17 cellular contexts compared by ENCODE assay signal in the genomic region with DNA sequence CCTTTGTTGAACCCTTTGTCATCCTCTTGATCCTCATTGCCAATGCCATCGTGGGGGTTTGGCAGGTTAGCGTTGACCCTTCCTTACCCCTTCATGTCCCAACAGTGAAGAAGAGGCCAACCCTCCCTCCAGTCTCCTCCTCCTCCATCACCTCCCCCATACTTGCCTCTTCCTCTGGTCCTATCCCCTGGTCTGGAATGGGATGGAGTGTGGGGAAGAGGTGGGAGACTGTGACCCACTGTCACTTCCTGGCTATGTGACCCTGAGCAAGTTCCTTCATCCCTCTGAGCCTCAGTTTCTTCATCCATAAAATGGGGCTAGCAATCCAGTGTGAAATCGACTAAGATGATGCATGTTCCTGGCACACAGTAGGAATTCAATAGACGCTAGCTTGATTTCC. TPM values are rescaled to one million over a fixed set of nuclear protein-coding genes. Genes with fewer than 3 reads are reported as not detected.
DNase-seq lines count a peak whose midpoint lies in the region; ATAC-seq and TF ChIP-seq lines count a peak whose summit lies in the region.
"Had no signal": no experiment of that assay in that cellular context is flagged by ENCODE, and none has a peak within 500 bp of the region (broad histone marks: within the 10 kb centered on the region; RNA-seq: fewer than 3 reads in every experiment).

No MANE protein-coding gene starts in this region.

- H3K9me3 Mint-ChIP-seq in activated CD4-positive, alpha-beta T cell treated with anti-CD3 and anti-CD28 coated beads for 36 hours (ENCODE audit: low read depth), result no peaks in the 10 kb centered on the region
- no peaks in the 10 kb centered on the region for H3K9me3 Mint-ChIP-seq in central memory CD8-positive, alpha-beta T cell

- H2AFZ ChIP-seq in IMR-90 (replicated peaks; ENCODE audit: low read length, poor library complexity) (peak overlapping the region; percentile 95), neuronal stem cell (ENCODE audit: low read length) (no peak overlapping the region)

- H3K36me3 ChIP-seq in IMR-90 (ENCODE audit: control insufficient read depth, insufficient read depth, low read length), result no peaks in the 10 kb centered on the region
- H3K36me3 ChIP-seq in neuronal stem cell (replicated peaks in 1 of 2; ENCODE audit: control insufficient read depth in 2 of 2, insufficient read depth in 2 of 2, low read length in 2 of 2), result peaks cover 2 to 3% of the 10 kb centered on the region in 2 donors
- H3K36me3 ChIP-seq: neutrophil, upper lobe of left lung had no signal

- TF ChIP-seq RAD21 in IMR-90 (IDR thresholded peaks at IDR 0.05; ENCODE audit: low read length), result no peak

- no peaks in the 10 kb centered on the region for H4K20me1 ChIP-seq in IMR-90 (ENCODE audit: insufficient read depth, low read length)

- H2BK12ac ChIP-seq in neuronal stem cell (ENCODE audit: low read length), result no peak overlapping the region

- H3K4ac ChIP-seq in IMR-90 (ENCODE audit: low read depth, low read length), result no peak overlapping the region
- no peak overlapping the region for H3K4ac ChIP-seq in neuronal stem cell (ENCODE audit: low read length)

- no peak overlapping the region for H2BK120ac ChIP-seq in IMR-90 (ENCODE audit: low read depth, low read length)
- no peak overlapping the region for H2BK120ac ChIP-seq in neuronal stem cell (ENCODE audit: low read depth, low read length)

- H4K91ac ChIP-seq in IMR-90 (ENCODE audit: insufficient read depth, low read depth, low read length) (no peak overlapping the region), neuronal stem cell (ENCODE audit: low read depth, low read length, poor library complexity) (no peak overlapping the region)

- H3K79me1 ChIP-seq in IMR-90 (ENCODE audit: low read depth in 1 of 2, low read length in 2 of 2) (peaks cover 4 to 13% of the 10 kb centered on the region in 2 experiments; a peak in 2 of 4 replicates), neuronal stem cell (ENCODE audit: low read depth, low read length) (peaks cover 3% of the 10 kb centered on the region)

- H3K36me3 Mint-ChIP-seq in activated CD4-positive, alpha-beta T cell treated with anti-CD3 and anti-CD28 coated beads for 36 hours (ENCODE audit: low read depth), result peaks cover 2% of the 10 kb centered on the region
- H3K36me3 Mint-ChIP-seq in central memory CD8-positive, alpha-beta T cell (ENCODE audit: insufficient read depth), result peaks cover 8% of the 10 kb centered on the region

- peak overlapping the region; percentile 42 for H2AK9ac ChIP-seq in IMR-90 (replicated peaks; ENCODE audit: low read depth, low read length, poor library complexity)

- peaks cover 20% of the 10 kb centered on the region for H3K4me1 Mint-ChIP-seq in activated CD4-positive, alpha-beta T cell treated with anti-CD3 and anti-CD28 coated beads for 36 hours
- H3K4me1 Mint-ChIP-seq in central memory CD8-positive, alpha-beta T cell, result peaks cover 14% of the 10 kb centered on the region

- H3K9me3 ChIP-seq in IMR-90 (ENCODE audit: control insufficient read depth, insufficient read depth, low read length) (no peaks in the 10 kb centered on the region), neuronal stem cell (replicated peaks in 1 of 2; ENCODE audit: control insufficient read depth in 2 of 2, insufficient read depth in 1 of 2, low read depth in 1 of 2, low read length in 2 of 2) (no peaks in the 10 kb centered on the region)
- H3K9me3 ChIP-seq: neutrophil, upper lobe of left lung had no signal

- H3K9ac ChIP-seq in IMR-90 (ENCODE audit: low read depth, low read length) (no peak overlapping the region), neuronal stem cell (ENCODE audit: low read depth, low read length, poor library complexity) (no peak overlapping the region)

- H4K8ac ChIP-seq in IMR-90 (ENCODE audit: low read depth in 2 of 2, low read length in 2 of 2) (no peak overlapping the region; a peak in 1 of 4 replicates), neuronal stem cell (ENCODE audit: low read depth, low read length) (no peak overlapping the region)

- ATAC-seq in activated CD4-positive, alpha-beta T cell treated with anti-CD3 and anti-CD28 coated beads for 36 hours, result no peak
- no peak for ATAC-seq in IMR-90 (ENCODE audit: low read depth)
- no peak for ATAC-seq in central memory CD8-positive, alpha-beta T cell (replicated peaks; ENCODE audit: extremely low read depth, poor library complexity, severe bottlenecking)
- no peak for ATAC-seq in HG02610 (IDR thresholded peaks at IDR 0.05; ENCODE audit: unreplicated experiment)

- H3K27ac ChIP-seq in IMR-90 (ENCODE audit: insufficient read depth, low read length), result no peak overlapping the region
- no peak overlapping the region for H3K27ac ChIP-seq in neuronal stem cell (replicated peaks; ENCODE audit: low read length)
- H3K27ac ChIP-seq: HL-60, neutrophil, upper lobe of left lung had no signal

- POLR2A ChIA-PET in activated CD4-positive, alpha-beta T cell treated with anti-CD3 and anti-CD28 coated beads for 36 hours (lab: Charles Lee), result interaction anchor here (1.2 kb wide), 1 partner anchor 18 kb away, joined by 5 read pairs; no protein-coding TSS in a partner anchor
- POLR2A ChIA-PET in IMR-90 (lab: Charles Lee; ENCODE audit: unreplicated experiment), result no interaction called here

- TF ChIP-seq POLR2A in IMR-90 (IDR thresholded peaks at IDR 0.05; ENCODE audit: low read depth, low read length), result no peak

- no peak overlapping the region for H4K5ac ChIP-seq in IMR-90 (ENCODE audit: low read depth, low read length)

- dilution Hi-C loops in IMR-90 (cut with HindIII; ENCODE audit: low sequenced_read_pairs, unreplicated experiment), result no loop called here

- H3K18ac ChIP-seq in IMR-90 (ENCODE audit: low read depth, low read length) (no peak overlapping the region), neuronal stem cell (ENCODE audit: low read length) (peak overlapping the region; percentile 96)

- WGBS in IMR-90 (ENCODE audit: extremely low coverage in 2 of 2, insufficient read length in 1 of 2), 2 experiments, result no CpG with 5 or more reads among the region's 4 CpGs
- WGBS in neuronal stem cell (ENCODE audit: extremely low coverage in 2 of 2, insufficient read length in 2 of 2, insufficient replicate concordance in 1 of 2), 2 donors, result no CpG with 5 or more reads among the region's 4 CpGs

- H2BK5ac ChIP-seq in IMR-90 (ENCODE audit: low read depth, low read length, poor library complexity, severe bottlenecking), result no peak overlapping the region
- no peak overlapping the region for H2BK5ac ChIP-seq in neuronal stem cell (ENCODE audit: low read length)

- H2BK20ac ChIP-seq in IMR-90 (ENCODE audit: low read depth, low read length), result no peak overlapping the region

- CTCF ChIA-PET in activated CD4-positive, alpha-beta T cell treated with anti-CD3 and anti-CD28 coated beads for 36 hours (lab: Charles Lee), result interaction anchor here (0.7 to 3.4 kb wide), 4 partner anchors 34 to 142 kb away, joined by 3 to 23 read pairs (median 4); no protein-coding TSS in a partner anchor
- CTCF ChIA-PET in IMR-90 (lab: Yijun Ruan, JAX), result no interaction called here

- H3K27ac Mint-ChIP-seq in activated CD4-positive, alpha-beta T cell treated with anti-CD3 and anti-CD28 coated beads for 36 hours, result no peak overlapping the region
- no peak overlapping the region for H3K27ac Mint-ChIP-seq in central memory CD8-positive, alpha-beta T cell (ENCODE audit: low read depth)

- H3K4me3 Mint-ChIP-seq in activated CD4-positive, alpha-beta T cell treated with anti-CD3 and anti-CD28 coated beads for 36 hours, result peak overlapping the region; percentile 85
- peak overlapping the region; percentile 84 for H3K4me3 Mint-ChIP-seq in central memory CD8-positive, alpha-beta T cell

- no peak for TF ChIP-seq CTCF in IMR-90 (conservative IDR thresholded peaks at IDR 0.05; ENCODE audit: low read depth, low read length)

- no peak overlapping the region for H3K4me3 ChIP-seq in IMR-90 (ENCODE audit: insufficient read depth, low read depth, low read length)
- H3K4me3 ChIP-seq in neuronal stem cell (ENCODE audit: low read length in 2 of 2), result no peak overlapping the region

- H3K14ac ChIP-seq in IMR-90 (replicated peaks; ENCODE audit: low read depth, low read length) (no peak overlapping the region), neuronal stem cell (ENCODE audit: low read length) (no peak overlapping the region)

- H3K4me1 ChIP-seq in IMR-90 (ENCODE audit: control insufficient read depth, insufficient read depth, low read length), result peaks cover 7% of the 10 kb centered on the region; the same call in 1 of the 2 replicates
- peaks cover 18 to 53% of the 10 kb centered on the region in 2 donors for H3K4me1 ChIP-seq in neuronal stem cell (ENCODE audit: control insufficient read depth in 2 of 2, insufficient read depth in 1 of 2, low read depth in 1 of 2, low read length in 2 of 2)

- H2BK15ac ChIP-seq in IMR-90 (ENCODE audit: low read depth, low read length) (no peak overlapping the region), neuronal stem cell (ENCODE audit: low read length) (no peak overlapping the region)

- no peak for DNase-seq in activated CD4-positive, alpha-beta T cell treated with anti-CD3 and anti-CD28 coated beads for 36 hours
- no peak for DNase-seq in activated CD4-positive, alpha-beta T cell treated with anti-CD3 and anti-CD28 coated beads, Interleukin-2, amount 50 U/mL, for 1 hour
- DNase-seq in IMR-90, result no peak
- DNase-seq in central memory CD8-positive, alpha-beta T cell (ENCODE audit: low spot score in 2 of 2), result no peak
- DNase-seq in neuronal stem cell (ENCODE audit: low spot score), result no peak
- DNase-seq in NCI-H1092 treated with DMSO at 0.1 percent for 48 hours (lab: John Stamatoyannopoulos, UW), result no peak
- DNase-seq in dermis blood vessel endothelial cell, result no peak
- DNase-seq: activated CD8-positive, alpha-beta memory T cell treated with anti-CD3 and anti-CD28 coated beads for 24 hours; NCI-H226; OCI-M1; SW 1271 had no signal

- 0 out of 2 replicates have a peak overlapping the region, but pooled peaks have one; percentile 37 for H2AK5ac ChIP-seq in IMR-90 (ENCODE audit: low read depth, low read length)
- H2AK5ac ChIP-seq in neuronal stem cell (ENCODE audit: low read depth, low read length), result no peak overlapping the region

- H3K9me1 ChIP-seq in IMR-90 (ENCODE audit: insufficient read depth, low read length), result peaks cover 7% of the 10 kb centered on the region; the same call in 1 of the 2 replicates

- in situ Hi-C loops in IMR-90 (cut with MboI; ENCODE audit: low sequenced_read_pairs), result no loop called here

- BruUV-seq in IMR-90 (replicated peaks; lab: Mats Ljungman, UMichigan), result no TSS peak

- H3K23ac ChIP-seq in IMR-90 (ENCODE audit: low read depth, low read length) (no peak overlapping the region), neuronal stem cell (ENCODE audit: low read depth, low read length, poor library complexity) (no peak overlapping the region)

- intact Hi-C loops in activated CD4-positive, alpha-beta T cell treated with anti-CD3 and anti-CD28 coated beads for 36 hours (cut with DNase I, micrococcal nuclease), result loop anchor here in 1 of 2 experiments (1.0 kb wide), 2 partner anchors 35 to 55 kb away; a partner anchor contains a TSS
- intact Hi-C loops in IMR-90 (cut with micrococcal nuclease), result loop anchor here (5.0 kb wide), 1 partner anchor 36 kb away; no protein-coding TSS in a partner anchor

- no peak overlapping the region for H3K4me2 ChIP-seq in IMR-90 (ENCODE audit: low read depth, low read length)
- H3K4me2 ChIP-seq in neuronal stem cell (ENCODE audit: insufficient read depth, low read length, poor library complexity, severe bottlenecking), result no peak overlapping the region

- H3K27me3 ChIP-seq in IMR-90 (ENCODE audit: control insufficient read depth, insufficient read depth, low read length) (no peaks in the 10 kb centered on the region), neuronal stem cell (ENCODE audit: control insufficient read depth in 3 of 3, insufficient read depth in 3 of 3, low read depth in 1 of 3, low read length in 3 of 3) (peaks cover 0 to 4% (median 0%) of the 10 kb centered on the region in 3 experiments)

- H3K27me3 Mint-ChIP-seq in activated CD4-positive, alpha-beta T cell treated with anti-CD3 and anti-CD28 coated beads for 36 hours, result peaks cover 7% of the 10 kb centered on the region
- H3K27me3 Mint-ChIP-seq in central memory CD8-positive, alpha-beta T cell, result no peaks in the 10 kb centered on the region

- H3K56ac ChIP-seq in IMR-90 (ENCODE audit: extremely low read depth, insufficient read depth, low read length), result no peak overlapping the region

RNA-seq across cellular contexts. Expression of a gene that starts 2.7 kb away (rescaled TPM):
- 1 to 10 TPM; 2.8 to 3.4 TPM for total RNA-seq in activated CD4-positive, alpha-beta T cell treated with anti-CD3 and anti-CD28 coated beads for 36 hours
- total RNA-seq in IMR-90 (2012; rRNA removed) (under 0.01 TPM in 1 of 2 replicates, not detected in the other), dermis blood vessel endothelial cell (not detected in 2 replicates)
- 0.56 and 0.63 TPM in 2 replicates for polyA plus RNA-seq in IMR-90 (2012; rRNA removed)
- 0.35 and 0.36 TPM in 2 replicates for polyA plus RNA-seq in IMR-90 (2012; cell fraction: cytosol; rRNA removed)
- polyA plus RNA-seq in IMR-90 (2012; cell fraction: nucleus; rRNA removed; ENCODE audit: low replicate concordance), result 6.0 and 9.8 TPM in 2 replicates
- 1.9 TPM for polyA plus RNA-seq in neuronal stem cell (2013, experiment 1 of 2)
- 1.7 TPM for polyA plus RNA-seq in neuronal stem cell (2013, experiment 2 of 2)
- total RNA-seq: frontal cortex had no signal

RNA-seq across cellular contexts. Expression of a gene that starts 17.3 kb away (rescaled TPM):
- 10 to 100 TPM; 34.8 to 49.4 TPM for total RNA-seq in activated CD4-positive, alpha-beta T cell treated with anti-CD3 and anti-CD28 coated beads for 36 hours
- total RNA-seq in IMR-90 (2012; rRNA removed), result 3.9 and 4.7 TPM in 2 replicates
- 38.6 and 39.9 TPM in 2 replicates for polyA plus RNA-seq in IMR-90 (2012; rRNA removed)
- polyA plus RNA-seq in IMR-90 (2012; cell fraction: cytosol; rRNA removed), result 21.8 and 35.0 TPM in 2 replicates
- polyA plus RNA-seq in IMR-90 (2012; cell fraction: nucleus; rRNA removed; ENCODE audit: low replicate concordance), result 206 and 313 TPM in 2 replicates
- polyA plus RNA-seq in neuronal stem cell (2013, experiment 1 of 2), result 37.2 TPM
- polyA plus RNA-seq in neuronal stem cell (2013, experiment 2 of 2), result 36.9 TPM
- 9.4 and 13.0 TPM in 2 replicates for total RNA-seq in dermis blood vessel endothelial cell

RNA-seq across cellular contexts. Expression of a gene that starts 34.8 kb away (rescaled TPM):
- total RNA-seq in activated CD4-positive, alpha-beta T cell treated with anti-CD3 and anti-CD28 coated beads for 36 hours, result 100 to 1,000 TPM; 224 to 241 TPM
- total RNA-seq in IMR-90 (2012; rRNA removed) (80.3 and 88.0 TPM in 2 replicates), dermis blood vessel endothelial cell (127 and 181 TPM in 2 replicates)
- 126 and 131 TPM in 2 replicates for polyA plus RNA-seq in IMR-90 (2012; rRNA removed)
- 136 and 158 TPM in 2 replicates for polyA plus RNA-seq in IMR-90 (2012; cell fraction: cytosol; rRNA removed)
- polyA plus RNA-seq in IMR-90 (2012; cell fraction: nucleus; rRNA removed; ENCODE audit: low replicate concordance), result 224 and 380 TPM in 2 replicates
- 121 TPM for polyA plus RNA-seq in neuronal stem cell (2013, experiment 1 of 2)
- polyA plus RNA-seq in neuronal stem cell (2013, experiment 2 of 2), result 119 TPM

RNA-seq across cellular contexts. Expression of a gene that starts 44.1 kb away (rescaled TPM):
- 10 to 100 TPM in 1 of 2 experiments, 1 to 10 TPM in 1; 8.1 to 12.9 TPM for total RNA-seq in activated CD4-positive, alpha-beta T cell treated with anti-CD3 and anti-CD28 coated beads for 36 hours
- total RNA-seq in IMR-90 (2012; rRNA removed), result 12.2 and 14.4 TPM in 2 replicates
- polyA plus RNA-seq in IMR-90 (2012; rRNA removed), result 20.0 and 21.9 TPM in 2 replicates
- 30.5 and 31.9 TPM in 2 replicates for polyA plus RNA-seq in IMR-90 (2012; cell fraction: cytosol; rRNA removed)
- 31.9 and 59.2 TPM in 2 replicates for polyA plus RNA-seq in IMR-90 (2012; cell fraction: nucleus; rRNA removed; ENCODE audit: low replicate concordance)
- 5.9 TPM for polyA plus RNA-seq in neuronal stem cell (2013, experiment 1 of 2)
- polyA plus RNA-seq in neuronal stem cell (2013, experiment 2 of 2), result 5.4 TPM
- 61.1 and 74.8 TPM in 2 replicates for total RNA-seq in dermis blood vessel endothelial cell

RNA-seq across cellular contexts. Expression of a gene that starts 50.8 kb away (rescaled TPM):
- under 1 TPM; 0.74 to 0.80 TPM for total RNA-seq in activated CD4-positive, alpha-beta T cell treated with anti-CD3 and anti-CD28 coated beads for 36 hours
- total RNA-seq in IMR-90 (2012; rRNA removed) (not detected in 2 replicates), dermis blood vessel endothelial cell (not detected in 2 replicates)
- not detected in 2 replicates for polyA plus RNA-seq in IMR-90 (2012; rRNA removed)
- not detected in 2 replicates for polyA plus RNA-seq in IMR-90 (2012; cell fraction: cytosol; rRNA removed)
- not detected in 2 replicates for polyA plus RNA-seq in IMR-90 (2012; cell fraction: nucleus; rRNA removed; ENCODE audit: low replicate concordance)
- 0.21 TPM for polyA plus RNA-seq in neuronal stem cell (2013, experiment 1 of 2)
- 0.14 TPM for polyA plus RNA-seq in neuronal stem cell (2013, experiment 2 of 2)
- total RNA-seq: A172 had no signal
